ENCODE assay signal across 9 cellular contexts in the genomic region with DNA sequence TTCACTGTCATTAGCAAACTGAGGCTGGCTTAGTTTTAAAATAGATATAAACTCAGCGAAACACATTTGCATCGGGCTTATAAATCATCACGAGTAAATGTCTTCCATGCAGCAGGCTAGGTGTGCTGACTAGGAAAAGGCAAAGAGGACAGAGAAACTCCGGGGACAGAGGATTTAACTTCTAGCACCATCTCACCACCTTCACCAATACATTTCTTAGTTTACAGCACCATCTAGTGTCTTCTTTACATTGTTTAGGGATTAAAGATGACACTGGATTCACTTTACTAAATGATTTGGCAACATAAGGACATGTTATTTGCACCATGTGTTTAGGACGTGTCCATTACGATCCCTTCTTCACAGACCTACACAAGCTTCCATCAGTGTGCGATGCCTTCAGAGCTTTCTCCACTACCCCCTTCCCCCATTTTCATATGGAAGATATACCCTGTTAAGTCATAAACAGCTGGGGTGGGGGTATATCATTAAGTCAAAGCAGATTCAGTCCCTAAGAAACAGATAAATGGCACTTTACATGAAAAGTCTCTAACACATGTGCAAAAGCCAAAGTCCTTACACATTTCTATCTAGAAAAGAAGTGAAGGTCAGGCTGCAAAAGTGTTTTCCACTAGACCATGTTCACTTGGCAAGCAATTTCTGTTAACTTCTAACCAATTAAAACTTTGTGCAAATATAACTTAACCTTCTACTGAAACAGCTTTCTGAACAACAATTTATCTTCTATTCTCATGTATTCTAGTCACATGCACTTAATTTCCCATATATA.
DNase-seq lines count a peak whose midpoint lies in the region; ATAC-seq and TF ChIP-seq lines count a peak whose summit lies in the region.
"Had no signal": no experiment of that assay in that cellular context is flagged by ENCODE, and none has a peak within 500 bp of the region (broad histone marks: within the 10 kb centered on the region; RNA-seq: fewer than 3 reads in every experiment).

No MANE protein-coding gene starts in this region.

- ATAC-seq in HG02798 (IDR thresholded peaks at IDR 0.05; ENCODE audit: poor library complexity, unreplicated experiment) = peak; percentile 67
- ATAC-seq in left cardiac atrium = peak; percentile 60 to 82
- no peak for ATAC-seq in HG03457 (IDR thresholded peaks at IDR 0.05; ENCODE audit: unreplicated experiment)

- no peak for TF ChIP-seq POLR2A in spleen (IDR thresholded peaks at IDR 0.05)

- no peak overlapping the region for H3K4me3 ChIP-seq in spleen
- H3K4me3 ChIP-seq: BLaER1 treated with 17β-estradiol and CSF1 and Interleukin-3, amounts not matched to agents 10 nM and 100 nM had no signal

- TF ChIP-seq CTCF in VCaP (conservative IDR thresholded peaks at IDR 0.05) (peak; percentile 58), spleen (IDR thresholded peaks at IDR 0.05 in 8 of 11, conservative IDR thresholded peaks at IDR 0.05 in 3 of 11) (peak in 10 of 11 experiments; percentile 23 to 61 (median 47))

- H3K9me3 ChIP-seq in spleen = no peaks in the 10 kb centered on the region

- H3K27ac ChIP-seq in VCaP (peak overlapping the region; percentile 92), spleen (no peak overlapping the region)
- H3K27ac ChIP-seq: BLaER1 treated with 17β-estradiol and CSF1 and Interleukin-3, amounts not matched to agents 10 nM and 100 nM had no signal

- H3K36me3 ChIP-seq in spleen = peaks cover 0 to 10% (median under 1%) of the 10 kb centered on the region in 6 donors

- H3K4me1 ChIP-seq in spleen = peaks cover 0 to 48% (median 20%) of the 10 kb centered on the region in 6 donors

- DNase-seq in NCI-H187 treated with DMSO at 0.1 percent for 48 hours (lab: John Stamatoyannopoulos, UW) (peak; percentile 23), NCI-H187 (lab: John Stamatoyannopoulos, UW) (no peak), NCI-H2081 (lab: John Stamatoyannopoulos, UW) (peak; percentile 63 to 81), left cardiac atrium (no peak), spleen (no peak)

- no peaks in the 10 kb centered on the region for H3K27me3 ChIP-seq in spleen (replicated peaks in 1 of 7)
- H3K27me3 ChIP-seq: BLaER1 treated with 17β-estradiol and CSF1 and Interleukin-3, amounts not matched to agents 10 nM and 100 nM had no signal

- intact Hi-C loops in left cardiac atrium (cut with DNase I) = loop anchor here (2.0 to 10.0 kb wide), 6 partner anchors 62 to 585 kb away; a partner anchor contains a TSS
- intact Hi-C loops in spleen (cut with DNase I; ENCODE audit: low total_unique reads) = loop anchor here (10.0 kb wide), 1 partner anchor 215 kb away; no protein-coding TSS in a partner anchor

- 45 to 64% (median 56%) methylated on average over 7 of the region's 7 CpGs for WGBS in spleen, 5 donors

Comparison
In these comparisons a context has a peak if more than half of its experiments do, and no peak if none do; other contexts are left out.
1. DNase-seq: peak in NCI-H187 treated with DMSO at 0.1 percent for 48 hours (single experiment) and NCI-H2081 (2 of 2); none in NCI-H187 (0 of 2), left cardiac atrium (single experiment) and spleen (single experiment).